16 cellular contexts compared by ENCODE assay signal in the genomic region with DNA sequence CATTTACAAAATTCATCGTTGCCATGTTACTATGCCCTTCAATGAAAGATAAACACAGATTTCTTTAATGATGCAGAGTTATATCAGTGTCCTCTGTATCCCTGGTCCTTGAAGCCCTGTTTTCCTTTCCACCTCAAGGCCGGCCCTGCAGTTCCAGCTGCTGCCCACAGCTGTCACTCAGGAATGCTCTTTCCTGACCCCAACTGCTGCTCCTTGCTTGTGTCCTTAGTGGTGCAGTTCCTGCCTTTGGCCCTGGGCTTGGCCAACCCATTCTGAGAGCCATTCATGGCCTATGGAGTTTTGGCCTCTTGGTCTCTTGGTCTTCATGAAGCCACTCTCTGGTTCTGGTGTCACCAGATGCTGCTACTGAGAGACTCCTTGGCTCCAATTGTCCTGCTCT.
"Had no signal": no experiment of that assay in that cellular context is flagged by ENCODE, and none has a peak within 500 bp of the region (broad histone marks: within the 10 kb centered on the region; RNA-seq: fewer than 3 reads in every experiment).

No MANE protein-coding gene starts in this region.

- H3K4me1 Mint-ChIP-seq: naive thymus-derived CD8-positive, alpha-beta T cell had no signal

- H3K79me2 ChIP-seq: hepatocyte had no signal

- H3K36me3 Mint-ChIP-seq: naive thymus-derived CD8-positive, alpha-beta T cell had no signal

- H3K4me3 ChIP-seq: colonic mucosa, hepatocyte, pancreas, smooth muscle cell had no signal

- H3K4me3 Mint-ChIP-seq: naive thymus-derived CD8-positive, alpha-beta T cell had no signal

- H3K27ac Mint-ChIP-seq: naive thymus-derived CD8-positive, alpha-beta T cell; progenitor cell of endocrine pancreas had no signal

- DNase-seq: colonic mucosa; dermis blood vessel endothelial cell; foreskin melanocyte; head of caudate nucleus; left cardiac atrium; left ventricle myocardium superior; naive thymus-derived CD8-positive, alpha-beta T cell; nucleus accumbens; pancreas; right cardiac atrium; stimulated activated CD4-positive, alpha-beta T cell treated with anti-CD3 and anti-CD28 coated beads, Interleukin-2, amount 100 ng/mL, for 48 hours; stimulated activated naive CD4-positive, alpha-beta T cell treated with Interleukin-2 at 50 U/mL for 16 hours; trophoblast cell had no signal

- H3K9me3 ChIP-seq: colonic mucosa, pancreas had no signal

- H3K4me1 ChIP-seq: colonic mucosa, pancreas had no signal

- H3K27me3 ChIP-seq: colonic mucosa, hepatocyte, pancreas had no signal

- H3K27ac ChIP-seq: colonic mucosa, hepatocyte, pancreas had no signal

- H3K36me3 ChIP-seq: colonic mucosa, pancreas had no signal

- H2AFZ ChIP-seq: hepatocyte had no signal

- H3K4me2 ChIP-seq: hepatocyte, smooth muscle cell had no signal

- ATAC-seq: left cardiac atrium; left ventricle myocardium superior; naive thymus-derived CD8-positive, alpha-beta T cell; pancreas; right cardiac atrium had no signal
